In genomic region chr11:117839936-117840813, GRCh38 we compare ENCODE assay signal across 29 cellular contexts. TPM values are rescaled to one million over a fixed set of nuclear protein-coding genes. Genes with fewer than 3 reads are reported as not detected.
DNase-seq lines count a peak whose midpoint lies in the region; ATAC-seq and TF ChIP-seq lines count a peak whose summit lies in the region.
"Had no signal": no experiment of that assay in that cellular context is flagged by ENCODE, and none has a peak within 500 bp of the region (broad histone marks: within the 10 kb centered on the region; RNA-seq: fewer than 3 reads in every experiment).

No MANE protein-coding gene starts in this region.

- H3K36me3 ChIP-seq in left ventricle myocardium inferior (peaks cover 43% of the 10 kb centered on the region), stomach (peaks cover 0 to 57% (median 12%) of the 10 kb centered on the region in 4 donors), testis (ENCODE audit: low read depth, missing control alignments) (no peaks in the 10 kb centered on the region)
- H3K36me3 ChIP-seq: uterus had no signal

- H2AK5ac ChIP-seq in H9 (ENCODE audit: insufficient read length, low read length): no peak overlapping the region

- no peak for TF ChIP-seq CTCF in H9 (conservative IDR thresholded peaks at IDR 0.05)
- TF ChIP-seq CTCF in left ventricle myocardium inferior (IDR thresholded peaks at IDR 0.05; ENCODE audit: borderline replicate concordance): no peak
- TF ChIP-seq CTCF in stomach (IDR thresholded peaks at IDR 0.05): no peak
- TF ChIP-seq CTCF in testis (IDR thresholded peaks at IDR 0.05): no peak

- no peaks in the 10 kb centered on the region for H3K23me2 ChIP-seq in H9 (ENCODE audit: insufficient read length, low read depth, low read length, poor library complexity, severe bottlenecking)

- no peak overlapping the region for H3K18ac ChIP-seq in H9 (ENCODE audit: insufficient read length, low read depth, low read length)

- no peak overlapping the region for H3K4me2 ChIP-seq in H9 (ENCODE audit: insufficient read depth, insufficient read length, low read length)
- H3K4me2 ChIP-seq: hepatocyte had no signal

- intact Hi-C loops in left ventricle myocardium inferior (cut with micrococcal nuclease) (loop anchor here (10.0 kb wide), 1 partner anchor 65 kb away; no protein-coding TSS in a partner anchor), stomach (cut with DNase I; ENCODE audit: low total_unique reads) (no loop called here), testis (cut with DNase I; ENCODE audit: low total_unique reads) (loop anchor here (5.0 kb wide), 1 partner anchor 107 kb away; no protein-coding TSS in a partner anchor)

- H3K4me1 ChIP-seq in H9 (ENCODE audit: insufficient read depth, low read length): no peaks in the 10 kb centered on the region
- H3K4me1 ChIP-seq in left ventricle myocardium inferior: peaks cover 24% of the 10 kb centered on the region
- peaks cover 0 to 23% (median 11%) of the 10 kb centered on the region in 4 donors for H3K4me1 ChIP-seq in stomach
- peaks cover 15% of the 10 kb centered on the region for H3K4me1 ChIP-seq in testis
- H3K4me1 ChIP-seq: foreskin keratinocyte, uterus had no signal

- H3K27me3 ChIP-seq in H9 (ENCODE audit: insufficient read depth, low read length) (no peaks in the 10 kb centered on the region), left ventricle myocardium inferior (ENCODE audit: low read depth) (peaks cover 7% of the 10 kb centered on the region), stomach (no peaks in the 10 kb centered on the region), testis (no peaks in the 10 kb centered on the region)
- H3K27me3 ChIP-seq: hepatocyte, uterus had no signal

- no peak for ATAC-seq in GM18870 (IDR thresholded peaks at IDR 0.05; ENCODE audit: unreplicated experiment)
- ATAC-seq: foreskin keratinocyte, right cardiac atrium had no signal

- TF ChIP-seq EP300 in stomach (IDR thresholded peaks at IDR 0.05): no peak

- no peak overlapping the region for H2BK20ac ChIP-seq in H9 (ENCODE audit: low read depth, low read length, poor library complexity, severe bottlenecking)

- H3K27me3 Mint-ChIP-seq in H9 (ENCODE audit: low read depth): peaks cover 3% of the 10 kb centered on the region; the same call in 1 of the 2 replicates
- H3K27me3 Mint-ChIP-seq: activated naive CD4-positive, alpha-beta T cell treated with anti-CD3 and anti-CD28 coated beads, Interleukin-2, amount 50 U/mL, for 24 hours; CD4-positive, alpha-beta T cell had no signal

- H3K4me3 ChIP-seq in left ventricle myocardium inferior (no peak overlapping the region), stomach (no peak overlapping the region), testis (no peak overlapping the region)
- H3K4me3 ChIP-seq: GM23248, hepatocyte, lung, uterus had no signal

- no peak overlapping the region for H3K56ac ChIP-seq in H9 (ENCODE audit: insufficient read length, low read depth, low read length)

- H3K79me2 ChIP-seq in H9 (ENCODE audit: insufficient read depth, low read length): no peaks in the 10 kb centered on the region
- H3K79me2 ChIP-seq: hepatocyte had no signal

- peak; percentile 39 for DNase-seq in activated effector memory CD4-positive, alpha-beta T cell treated with anti-CD3 and anti-CD28 coated beads, Interleukin-2, amount 50 U/mL, for 16 hours
- DNase-seq in activated effector memory CD4-positive, alpha-beta T cell treated with Interleukin-2 at 50 U/mL for 16 hours: no peak
- DNase-seq in H9: peak; percentile 17
- DNase-seq in left ventricle myocardium inferior: peak; percentile 5
- DNase-seq in stomach: peak; percentile 10
- DNase-seq in testis: no peak
- DNase-seq in SW480 (ENCODE audit: low spot score): no peak
- DNase-seq: activated CD4-positive, alpha-beta T cell treated with anti-CD3 and anti-CD28 coated beads for 4 hours; activated T-cell treated with anti-CD3 and anti-CD28 coated beads, Interleukin-2, amount 50 U/mL, for 1 hour; effector CD4-positive, alpha-beta T cell; erythroblast; foreskin keratinocyte; GM23248; NCI-H1092; NCI-H2081; NCI-H345; NCI-H774; SHP77 had no signal

- no peak overlapping the region for H2BK5ac ChIP-seq in H9 (ENCODE audit: insufficient read length, low read length)

- no peak overlapping the region for H3K4me3 Mint-ChIP-seq in H9
- H3K4me3 Mint-ChIP-seq: activated naive CD4-positive, alpha-beta T cell treated with anti-CD3 and anti-CD28 coated beads, Interleukin-2, amount 50 U/mL, for 24 hours; CD4-positive, alpha-beta T cell; central memory CD8-positive, alpha-beta T cell had no signal

- H2BK15ac ChIP-seq in H9 (ENCODE audit: low read depth, low read length): no peak overlapping the region

- H3K27ac Mint-ChIP-seq in H9: peak overlapping the region in 1 of 3 experiments; percentile 29; a peak in 1 of 7 replicates
- H3K27ac Mint-ChIP-seq: activated naive CD4-positive, alpha-beta T cell treated with anti-CD3 and anti-CD28 coated beads, Interleukin-2, amount 50 U/mL, for 24 hours; CD4-positive, alpha-beta T cell had no signal

- peaks cover 2% of the 10 kb centered on the region for H4K20me1 ChIP-seq in H9 (ENCODE audit: control insufficient read depth, insufficient read depth, insufficient read length)

- no peak overlapping the region for H2AFZ ChIP-seq in H9 (ENCODE audit: low read length)
- H2AFZ ChIP-seq: GM23248, hepatocyte had no signal

- peaks cover 0 to 10% (median 0%) of the 10 kb centered on the region in 3 experiments; a peak in 2 of 7 replicates for H3K36me3 Mint-ChIP-seq in H9 (ENCODE audit: insufficient read depth in 1 of 3, low read depth in 3 of 3)
- H3K36me3 Mint-ChIP-seq: activated naive CD4-positive, alpha-beta T cell treated with anti-CD3 and anti-CD28 coated beads, Interleukin-2, amount 50 U/mL, for 24 hours had no signal

- no peak overlapping the region for H3T11ph ChIP-seq in H9 (ENCODE audit: low read length)

- H3K9ac ChIP-seq in H9 (ENCODE audit: extremely low read depth, insufficient read length, low read length): no peak overlapping the region
- H3K9ac ChIP-seq: GM23248 had no signal

- no peak overlapping the region for H2BK120ac ChIP-seq in H9 (ENCODE audit: low read depth, low read length, poor library complexity, severe bottlenecking)

- no peak overlapping the region for H3K23ac ChIP-seq in H9 (ENCODE audit: insufficient read length, low read depth, low read length)

- H4K5ac ChIP-seq in H9 (ENCODE audit: insufficient read length, low read depth, low read length): no peak overlapping the region

- no peak overlapping the region for H3K14ac ChIP-seq in H9 (ENCODE audit: insufficient read depth, low read length)

- peaks cover 14 to 15% of the 10 kb centered on the region in 2 experiments for H3K4me1 Mint-ChIP-seq in H9
- H3K4me1 Mint-ChIP-seq: activated naive CD4-positive, alpha-beta T cell treated with anti-CD3 and anti-CD28 coated beads, Interleukin-2, amount 50 U/mL, for 24 hours had no signal

- H4K91ac ChIP-seq in H9 (ENCODE audit: insufficient read length, low read depth, low read length): no peak overlapping the region

- no peak overlapping the region for H2BK12ac ChIP-seq in H9 (ENCODE audit: insufficient read length, low read depth, low read length)

- WGBS in H9 (ENCODE audit: extremely low coverage, insufficient read length, low lambda C conversion rate): no CpG with 5 or more reads among the region's 10 CpGs
- WGBS in stomach, 5 donors: 86 to 94% (median 90%) methylated on average over 6 to 10 of the region's 10 CpGs
- WGBS in testis, 2 donors: 86 to 92% methylated on average over 6 to 10 of the region's 10 CpGs

- no peaks in the 10 kb centered on the region for H3K9me3 ChIP-seq in H9 (ENCODE audit: control insufficient read depth, low read depth, low read length)
- H3K9me3 ChIP-seq in left ventricle myocardium inferior (replicated peaks): no peaks in the 10 kb centered on the region
- H3K9me3 ChIP-seq in stomach: no peaks in the 10 kb centered on the region
- H3K9me3 ChIP-seq in testis: no peaks in the 10 kb centered on the region
- H3K9me3 ChIP-seq: uterus had no signal

- H4K8ac ChIP-seq in H9 (replicated peaks; ENCODE audit: insufficient read length, low read depth, low read length): no peak overlapping the region

- H3K27ac ChIP-seq in H9 (ENCODE audit: insufficient read length, low read depth, low read length) (no peak overlapping the region), left ventricle myocardium inferior (replicated peaks) (no peak overlapping the region), stomach (no peak overlapping the region), testis (no peak overlapping the region)
- H3K27ac ChIP-seq: foreskin keratinocyte, GM23248, uterus had no signal

- H3K79me1 ChIP-seq in H9 (ENCODE audit: insufficient read depth, low read depth, low read length, poor library complexity, severe bottlenecking): no peaks in the 10 kb centered on the region

- H3K9me3 Mint-ChIP-seq in H9: no peaks in the 10 kb centered on the region
- H3K9me3 Mint-ChIP-seq: activated naive CD4-positive, alpha-beta T cell treated with anti-CD3 and anti-CD28 coated beads, Interleukin-2, amount 50 U/mL, for 24 hours; CD4-positive, alpha-beta T cell; central memory CD8-positive, alpha-beta T cell had no signal

- no peak overlapping the region for H3K4ac ChIP-seq in H9 (ENCODE audit: low read depth, low read length)

- TF ChIP-seq POLR2A in stomach (IDR thresholded peaks at IDR 0.05) (no peak), testis (IDR thresholded peaks at IDR 0.05) (no peak)

RNA-seq across cellular contexts. Expression of gene FXYD2, which starts 15.6 kb away (rescaled TPM):
- total RNA-seq in H9 (2021) (0.70 and 0.79 TPM in 2 replicates), left ventricle myocardium inferior (1.3 TPM), stomach (1 to 10 TPM in 1 of 5 donors, under 1 TPM in 1, not detected in 3; 0.45 to 7.0 TPM), testis (1 to 10 TPM; 5.3 to 7.6 TPM)
- polyA plus RNA-seq in stomach (1 to 10 TPM; 1.0 to 7.8 (median 4.0) TPM), testis (ENCODE audit: insufficient read depth, low read depth, low replicate concordance) (8.3 TPM)
- total RNA-seq: astrocyte, foreskin keratinocyte, GM23248, LHCN-M2 had no signal
- polyA plus RNA-seq: AG04450, GM23248 had no signal

RNA-seq across cellular contexts. Expression of gene FXYD6, which starts 36.3 kb away (rescaled TPM):
- 16.3 and 18.3 TPM in 2 replicates for total RNA-seq in H9 (2021)
- 30.2 TPM for total RNA-seq in left ventricle myocardium inferior
- 100 to 1,000 TPM in 1 of 5 donors, 10 to 100 TPM in 4; 12.7 to 187 (median 47.0) TPM for total RNA-seq in stomach
- polyA plus RNA-seq in stomach: 10 to 100 TPM; 22.5 to 39.4 (median 25.6) TPM
- total RNA-seq in testis: 100 to 1,000 TPM; 191 to 439 TPM
- 186 TPM for polyA plus RNA-seq in testis (ENCODE audit: insufficient read depth, low read depth, low replicate concordance)
- total RNA-seq: CD4-positive, alpha-beta T cell; foreskin keratinocyte; GM23248 had no signal
- polyA plus RNA-seq: GM23248 had no signal

RNA-seq across cellular contexts. Expression of gene DSCAML1, which starts 43.2 kb away (rescaled TPM):
- total RNA-seq in H9 (2021): 0.15 and 0.42 TPM in 2 replicates
- total RNA-seq in left ventricle myocardium inferior: 0.19 TPM
- 1 to 10 TPM in 2 of 5 donors, under 1 TPM in 3; 0.14 to 2.9 (median 0.45) TPM for total RNA-seq in stomach
- polyA plus RNA-seq in stomach: under 1 TPM; 0.08 to 0.75 (median 0.46) TPM
- 1 to 10 TPM; 3.0 to 6.1 TPM for total RNA-seq in testis
- 1.6 TPM for polyA plus RNA-seq in testis (ENCODE audit: insufficient read depth, low read depth, low replicate concordance)
- total RNA-seq: foreskin keratinocyte, GM23248, LHCN-M2 had no signal
- polyA plus RNA-seq: AG04450, foreskin keratinocyte, GM23248 had no signal

Comparison
In these comparisons a context has a peak if more than half of its experiments do, and no peak if none do; other contexts are left out.
1. DNase-seq: peak in activated effector memory CD4-positive, alpha-beta T cell treated with anti-CD3 and anti-CD28 coated beads, Interleukin-2, amount 50 U/mL, for 16 hours (single experiment), H9 (single experiment), left ventricle myocardium inferior (single experiment) and stomach (single experiment); none in activated effector memory CD4-positive, alpha-beta T cell treated with Interleukin-2 at 50 U/mL for 16 hours (single experiment), testis (single experiment) and SW480 (single experiment).